In the genomic region with DNA sequence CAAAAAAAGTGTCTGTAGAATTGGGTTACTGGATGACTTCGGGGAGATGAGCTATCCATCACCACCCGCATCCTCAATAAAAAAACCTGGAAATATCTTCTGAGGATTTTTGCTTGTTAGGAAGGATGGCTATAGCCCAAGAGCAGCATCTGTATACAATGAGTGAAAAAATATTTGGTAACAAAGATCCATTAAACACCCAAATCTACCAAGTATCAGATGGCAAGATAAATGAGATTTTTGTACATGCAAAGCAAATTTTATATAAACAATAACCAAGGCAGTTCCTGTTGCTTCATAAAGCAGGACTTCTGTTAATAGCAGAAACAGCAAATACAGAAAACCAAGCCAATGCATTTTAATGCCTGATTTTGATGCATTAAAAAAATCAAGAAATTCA, we compare ENCODE assay signal across 23 cellular contexts.
"Had no signal": no experiment of that assay in that cellular context is flagged by ENCODE, and none has a peak within 500 bp of the region (broad histone marks: within the 10 kb centered on the region; RNA-seq: fewer than 3 reads in every experiment).

No MANE protein-coding gene starts in this region.

- H3K27ac ChIP-seq: ascending aorta, breast epithelium, cardiac muscle cell had no signal

- ATAC-seq: activated CD4-positive, alpha-beta T cell treated with anti-CD3 and anti-CD28 coated beads for 36 hours; activated CD8-positive, alpha-beta memory T cell treated with anti-CD3 and anti-CD28 coated beads, Interleukin-2, amount 10 ng/mL, durations not matched to agents 7 days and 5 days; activated CD8-positive, alpha-beta T cell treated with anti-CD3 and anti-CD28 coated beads, Interleukin-2, amount 10 ng/mL, durations not matched to agents 7 days and 5 days; activated naive CD8-positive, alpha-beta T cell treated with anti-CD3 and anti-CD28 coated beads, Interleukin-2, amount 50 U/mL, for 24 hours; esophagus mucosa had no signal

- DNase-seq: activated CD4-positive, alpha-beta memory T cell treated with anti-CD3 and anti-CD28 coated beads for 36 hours; activated CD4-positive, alpha-beta T cell treated with anti-CD3 and anti-CD28 coated beads for 36 hours; activated CD4-positive, alpha-beta T cell treated with anti-CD3 and anti-CD28 coated beads, Interleukin-2, amount 10 ng/mL, durations not matched to agents 24 days and 14 days; activated CD4-positive, CD25-positive, alpha-beta regulatory T cell; activated CD4-positive, CD25-positive, alpha-beta regulatory T cell treated with anti-CD3 and anti-CD28 coated beads, Interleukin-2, amount 50 U/mL, for 72 hours; activated CD8-positive, alpha-beta memory T cell treated with anti-CD3 and anti-CD28 coated beads, Interleukin-2, amount 10 ng/mL, durations not matched to agents 7 days and 5 days; activated CD8-positive, alpha-beta memory T cell treated with anti-CD3 and anti-CD28 coated beads, Interleukin-2, amount 50 U/mL, for 4 hours; activated CD8-positive, alpha-beta T cell treated with anti-CD3 and anti-CD28 coated beads, Interleukin-2, amount 10 ng/mL, durations not matched to agents 7 days and 5 days; activated effector memory CD4-positive, alpha-beta T cell treated with anti-CD3 and anti-CD28 coated beads, Interleukin-2, amount 50 U/mL, for 16 hours; activated naive CD4-positive, alpha-beta T cell treated with anti-CD3 and anti-CD28 coated beads for 36 hours; activated naive CD8-positive, alpha-beta T cell treated with anti-CD3 and anti-CD28 coated beads for 36 hours; activated naive CD8-positive, alpha-beta T cell treated with anti-CD3 and anti-CD28 coated beads, Interleukin-2, amount 50 U/mL, for 24 hours; activated T-cell treated with anti-CD3 and anti-CD28 coated beads, Interleukin-2, amount 50 U/mL, for 1 hour; activated T-cell treated with anti-CD3 and anti-CD28 coated beads, Interleukin-2, amount 50 U/mL, for 48 hours; cortex of kidney; effector CD8-positive, alpha-beta T cell; head of caudate nucleus; hypothalamus; T-helper 2 cell had no signal

- H3K36me3 ChIP-seq: ascending aorta, breast epithelium, cardiac muscle cell had no signal

- H3K4me1 ChIP-seq: ascending aorta, breast epithelium had no signal

- H3K4me3 ChIP-seq: ascending aorta, breast epithelium, cardiac muscle cell had no signal

- H3K27me3 ChIP-seq: ascending aorta, breast epithelium, cardiac muscle cell had no signal

- H3K9me3 ChIP-seq: ascending aorta, breast epithelium had no signal
